Comparison of ENCODE assay signal across 1 cellular context in genomic region chr20:46605181-46605580, GRCh38.
TF ChIP-seq lines count a peak whose summit lies in the region.

No MANE protein-coding gene starts in this region.

TF ChIP-seq in HepG2, 621 proteins besides CTCF, POLR2A, EP300 and RAD21 (continued from another document and continues in another):
- TF ChIP-seq POGK (CRISPR knock-in tag; conservative IDR thresholded peaks at IDR 0.05) = no peak
- TF ChIP-seq KLF16 (CRISPR knock-in tag; IDR thresholded peaks at IDR 0.05) = 0 out of 4 replicates have a peak, but pooled peaks of 1 of the 2 experiments have one; percentile 24
- TF ChIP-seq RAD51 (IDR thresholded peaks at IDR 0.05; ENCODE audit: borderline replicate concordance) = no peak
- no peak for TF ChIP-seq BRF2 (CRISPR knock-in tag; IDR thresholded peaks at IDR 0.05)
- TF ChIP-seq ZNF335 (CRISPR knock-in tag; IDR thresholded peaks at IDR 0.05) = 0 out of 2 replicates have a peak, but pooled peaks have one; percentile 58
- no peak for TF ChIP-seq ZBTB37 (CRISPR knock-in tag; IDR thresholded peaks at IDR 0.05)
- TF ChIP-seq KAT8 (CRISPR knock-in tag; IDR thresholded peaks at IDR 0.05) = no peak
- peak; percentile 36; the same call in 1 of the 2 replicates for TF ChIP-seq FOXA3 (CRISPR knock-in tag; IDR thresholded peaks at IDR 0.05)
- no peak for TF ChIP-seq ZNF563 (CRISPR knock-in tag; IDR thresholded peaks at IDR 0.05)
- TF ChIP-seq PAWR (CRISPR knock-in tag; IDR thresholded peaks at IDR 0.05; ENCODE audit: borderline replicate concordance) = no peak
- TF ChIP-seq SNAPC2 (CRISPR knock-in tag; IDR thresholded peaks at IDR 0.05) = no peak
- no peak for TF ChIP-seq ZNF362 (CRISPR knock-in tag; IDR thresholded peaks at IDR 0.05; ENCODE audit: borderline replicate concordance)
- no peak for TF ChIP-seq ZZZ3 (CRISPR knock-in tag; IDR thresholded peaks at IDR 0.05; ENCODE audit: borderline replicate concordance)
- TF ChIP-seq WIZ (CRISPR knock-in tag; IDR thresholded peaks at IDR 0.05) = no peak
- no peak for TF ChIP-seq ZNF468 (CRISPR knock-in tag; IDR thresholded peaks at IDR 0.05)
- TF ChIP-seq ZNF331 (CRISPR knock-in tag; IDR thresholded peaks at IDR 0.05) = peak; percentile 90
- no peak for TF ChIP-seq ZNF446 (CRISPR knock-in tag; IDR thresholded peaks at IDR 0.05)
- no peak for TF ChIP-seq FOSL1 (CRISPR knock-in tag; IDR thresholded peaks at IDR 0.05; ENCODE audit: borderline replicate concordance)
- TF ChIP-seq ATRX (CRISPR knock-in tag; IDR thresholded peaks at IDR 0.05; ENCODE audit: borderline replicate concordance) = no peak
- TF ChIP-seq THRA (CRISPR knock-in tag; IDR thresholded peaks at IDR 0.05; ENCODE audit: borderline replicate concordance) = 0 out of 2 replicates have a peak, but pooled peaks have one; percentile 41
- peak; percentile 68; the same call in 1 of the 2 replicates for TF ChIP-seq ZNF792 (CRISPR knock-in tag; IDR thresholded peaks at IDR 0.05)
- no peak for TF ChIP-seq RELA (CRISPR knock-in tag; IDR thresholded peaks at IDR 0.05)
- TF ChIP-seq ZNF670 (CRISPR knock-in tag; IDR thresholded peaks at IDR 0.05; ENCODE audit: borderline replicate concordance) = no peak; the same call in 1 of the 2 replicates
- TF ChIP-seq ZNF235 (CRISPR knock-in tag; IDR thresholded peaks at IDR 0.05; ENCODE audit: borderline replicate concordance) = no peak
- no peak for TF ChIP-seq ZBTB10 (CRISPR knock-in tag; IDR thresholded peaks at IDR 0.05; ENCODE audit: borderline replicate concordance)
- TF ChIP-seq CEBPB (IDR thresholded peaks at IDR 0.05; ENCODE audit: borderline replicate concordance, low read depth, low read length) = no peak
- TF ChIP-seq MXD3 (CRISPR knock-in tag; IDR thresholded peaks at IDR 0.05) = no peak
- peak; percentile 82; the same call in 1 of the 2 replicates for TF ChIP-seq ZNF232 (CRISPR knock-in tag; IDR thresholded peaks at IDR 0.05; ENCODE audit: borderline replicate concordance)
- peak; percentile 56; the same call in 1 of the 2 replicates for TF ChIP-seq GATAD2A (CRISPR knock-in tag; IDR thresholded peaks at IDR 0.05)
- no peak for TF ChIP-seq DNMT1 (CRISPR knock-in tag; IDR thresholded peaks at IDR 0.05)
- no peak for TF ChIP-seq REPIN1 (CRISPR knock-in tag; IDR thresholded peaks at IDR 0.05; ENCODE audit: borderline replicate concordance, low read depth)
- TF ChIP-seq ZNF747 (CRISPR knock-in tag; IDR thresholded peaks at IDR 0.05; ENCODE audit: borderline replicate concordance) = no peak
- TF ChIP-seq NR2F1 (CRISPR knock-in tag; IDR thresholded peaks at IDR 0.05) = peak; percentile 68 to 74
- TF ChIP-seq MAX (IDR thresholded peaks at IDR 0.05) = peak; percentile 63; the same call in 1 of the 2 replicates
- no peak for TF ChIP-seq ZNF275 (CRISPR knock-in tag; IDR thresholded peaks at IDR 0.05; ENCODE audit: borderline replicate concordance)
- TF ChIP-seq SALL1 (CRISPR knock-in tag; IDR thresholded peaks at IDR 0.05) = peak; percentile 55
- peak; percentile 54; the same call in 1 of the 2 replicates for TF ChIP-seq ZNF121 (CRISPR knock-in tag; IDR thresholded peaks at IDR 0.05)
- peak; percentile 36; the same call in 1 of the 2 replicates for TF ChIP-seq ARNTL (CRISPR knock-in tag; IDR thresholded peaks at IDR 0.05)
- peak; percentile 53; the same call in 1 of the 2 replicates for TF ChIP-seq NCOA2 (CRISPR knock-in tag; IDR thresholded peaks at IDR 0.05)
- TF ChIP-seq SOX5 (CRISPR knock-in tag; IDR thresholded peaks at IDR 0.05; ENCODE audit: borderline replicate concordance) = no peak; the same call in 1 of the 2 replicates
- TF ChIP-seq LRRFIP1 (CRISPR knock-in tag; conservative IDR thresholded peaks at IDR 0.05) = no peak
- TF ChIP-seq ZBED4 (CRISPR knock-in tag; IDR thresholded peaks at IDR 0.05; ENCODE audit: borderline replicate concordance) = peak; percentile 83
- no peak for TF ChIP-seq AHR (CRISPR knock-in tag; IDR thresholded peaks at IDR 0.05)
- TF ChIP-seq HMG20B (CRISPR knock-in tag; conservative IDR thresholded peaks at IDR 0.05) = no peak
- peak; percentile 72; the same call in 1 of the 2 replicates for TF ChIP-seq PPARG (CRISPR knock-in tag; conservative IDR thresholded peaks at IDR 0.05)
- TF ChIP-seq ZNF343 (CRISPR knock-in tag; IDR thresholded peaks at IDR 0.05) = no peak
